Comparison of ENCODE assay signal across 18 cellular contexts in the genomic region with DNA sequence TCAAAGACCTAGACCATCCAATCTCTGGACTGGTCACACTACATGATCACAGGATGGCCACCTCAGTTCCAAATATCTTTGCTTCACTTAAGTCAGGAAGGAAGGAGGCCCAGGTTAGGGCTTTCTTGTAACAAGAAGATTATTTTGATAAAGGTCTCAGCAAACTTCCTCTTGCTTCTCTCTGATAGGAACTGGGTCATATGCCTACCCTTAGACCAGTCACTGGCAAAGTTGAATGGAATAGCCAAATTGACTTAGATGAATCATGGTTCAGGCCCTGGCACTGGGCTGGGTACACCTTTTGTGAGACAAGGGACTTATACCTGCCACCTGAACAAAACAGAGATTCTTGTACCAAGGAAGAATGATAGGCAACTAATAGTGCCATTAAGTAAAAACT. TPM values are rescaled to one million over a fixed set of nuclear protein-coding genes. Genes with fewer than 3 reads are reported as not detected.
A peak's percentile ranks its signal among the peaks of the same experiment; 100 is the strongest.
DNase-seq lines count a peak whose midpoint lies in the region; ATAC-seq and TF ChIP-seq lines count a peak whose summit lies in the region.
"Had no signal": no experiment of that assay in that cellular context is flagged by ENCODE, and none has a peak within 500 bp of the region (broad histone marks: within the 10 kb centered on the region; RNA-seq: fewer than 3 reads in every experiment).

No MANE protein-coding gene starts in this region.

- CTCF ChIA-PET in activated CD4-positive, alpha-beta T cell treated with anti-CD3 and anti-CD28 coated beads for 36 hours (lab: Charles Lee): interaction anchor here (1.4 to 1.5 kb wide), 3 partner anchors 10 to 133 kb away, joined by 3 read pairs; a partner anchor contains a TSS
- CTCF ChIA-PET in activated CD4-positive, alpha-beta T cell treated with anti-CD3 and anti-CD28 coated beads, Interleukin-2, amount 10 ng/mL, durations not matched to agents 7 days and 5 days (lab: Charles Lee): interaction anchor here (1.5 kb wide), 1 partner anchor 9 kb away, joined by 4 read pairs; no protein-coding TSS in a partner anchor

- H3K4me1 ChIP-seq in DOHH2 (ENCODE audit: control insufficient read depth, low read length): peaks cover 99% of the 10 kb centered on the region

- no peaks in the 10 kb centered on the region for H3K9me3 ChIP-seq in DOHH2 (ENCODE audit: control insufficient read depth, insufficient read depth, low read length)
- H3K9me3 ChIP-seq: BLaER1, Caco-2 had no signal

- peak overlapping the region; percentile 51 for H3K4me3 ChIP-seq in DOHH2 (ENCODE audit: low read length)
- H3K4me3 ChIP-seq: BLaER1, GM12878 had no signal

- POLR2A ChIA-PET in activated CD4-positive, alpha-beta T cell treated with anti-CD3 and anti-CD28 coated beads for 36 hours (lab: Charles Lee): no interaction called here
- POLR2A ChIA-PET in activated CD4-positive, alpha-beta T cell treated with anti-CD3 and anti-CD28 coated beads, Interleukin-2, amount 10 ng/mL, durations not matched to agents 7 days and 5 days (lab: Charles Lee): no interaction called here

- no peak for ATAC-seq in activated CD4-positive, alpha-beta T cell treated with anti-CD3 and anti-CD28 coated beads for 36 hours
- ATAC-seq in esophagus mucosa: no peak
- ATAC-seq: GM12878 had no signal

- H3K4me2 ChIP-seq in DOHH2 (ENCODE audit: low read length): peak overlapping the region; percentile 69
- H3K4me2 ChIP-seq: BLaER1 had no signal

- intact Hi-C loops in activated CD4-positive, alpha-beta T cell treated with anti-CD3 and anti-CD28 coated beads for 36 hours (cut with DNase I, micrococcal nuclease): loop anchor here in 1 of 2 experiments (10.0 kb wide), 1 partner anchor 272 kb away; a partner anchor contains a TSS
- intact Hi-C loops in dendritic cell treated with granulocyte-macrophage colony-stimulating factor and Interleukin-4, amounts not matched to agents 40 ng/mL and 50 ng/mL, for 4 days (cut with micrococcal nuclease): no loop called here

- no peak for DNase-seq in activated CD4-positive, alpha-beta T cell treated with anti-CD3 and anti-CD28 coated beads for 36 hours
- DNase-seq in activated CD4-positive, alpha-beta T cell treated with anti-CD3 and anti-CD28 coated beads, Interleukin-2, amount 10 ng/mL, durations not matched to agents 7 days and 5 days: no peak
- DNase-seq in activated effector memory CD4-positive, alpha-beta T cell treated with anti-CD3 and anti-CD28 coated beads, Interleukin-2, amount 50 U/mL, for 16 hours: no peak
- no peak for DNase-seq in GM13977 (ENCODE audit: low spot score)
- DNase-seq: 8988T, Caco-2, H7, Karpas-422, NCI-H1417 treated with DMSO at 0.1 percent for 48 hours, NCI-H2029, NCI-H526 had no signal

- no peaks in the 10 kb centered on the region for H3K27me3 ChIP-seq in DOHH2 (ENCODE audit: control insufficient read depth, low read length)
- H3K27me3 ChIP-seq: BLaER1 had no signal

- H4K20me1 ChIP-seq in DOHH2 (ENCODE audit: control insufficient read depth, insufficient read depth, low read depth, low read length): no peaks in the 10 kb centered on the region
- H4K20me1 ChIP-seq: BLaER1 had no signal

- no peak overlapping the region for H3K4me3 Mint-ChIP-seq in activated CD4-positive, alpha-beta T cell treated with anti-CD3 and anti-CD28 coated beads for 36 hours
- H3K4me3 Mint-ChIP-seq in activated CD4-positive, alpha-beta T cell treated with anti-CD3 and anti-CD28 coated beads, Interleukin-2, amount 10 ng/mL, durations not matched to agents 7 days and 5 days: no peak overlapping the region
- H3K4me3 Mint-ChIP-seq in T-helper 1 cell treated with Interleukin-12 subunit alpha and Interleukin-12 subunit beta and Interleukin-4 antibody, amounts not matched to agents 30 μg/mL and 1 μg/mL, for 36 hours: peak overlapping the region; percentile 29
- H3K4me3 Mint-ChIP-seq in dendritic cell treated with granulocyte-macrophage colony-stimulating factor and Interleukin-4, amounts not matched to agents 40 ng/mL and 50 ng/mL, for 4 days: no peak overlapping the region

- H3K36me3 ChIP-seq in DOHH2 (ENCODE audit: control insufficient read depth, low read length): peaks cover 73% of the 10 kb centered on the region
- H3K36me3 ChIP-seq: BLaER1 had no signal

- in situ Hi-C loops in GM13977 (cut with MboI; ENCODE audit: low pct_unique_long_range_greater_than_20kb, low sequenced_read_pairs, unreplicated experiment): no loop called here

- peak overlapping the region; percentile 20 for H3K27ac Mint-ChIP-seq in activated CD4-positive, alpha-beta T cell treated with anti-CD3 and anti-CD28 coated beads for 36 hours
- H3K27ac Mint-ChIP-seq in activated CD4-positive, alpha-beta T cell treated with anti-CD3 and anti-CD28 coated beads, Interleukin-2, amount 10 ng/mL, durations not matched to agents 7 days and 5 days: no peak overlapping the region
- H3K27ac Mint-ChIP-seq in T-helper 1 cell treated with Interleukin-12 subunit alpha and Interleukin-12 subunit beta and Interleukin-4 antibody, amounts not matched to agents 30 μg/mL and 1 μg/mL, for 36 hours: peak overlapping the region; percentile 34
- H3K27ac Mint-ChIP-seq in dendritic cell treated with granulocyte-macrophage colony-stimulating factor and Interleukin-4, amounts not matched to agents 40 ng/mL and 50 ng/mL, for 4 days: peak overlapping the region; percentile 12

- H3K27me3 Mint-ChIP-seq in activated CD4-positive, alpha-beta T cell treated with anti-CD3 and anti-CD28 coated beads for 36 hours: no peaks in the 10 kb centered on the region
- no peaks in the 10 kb centered on the region for H3K27me3 Mint-ChIP-seq in activated CD4-positive, alpha-beta T cell treated with anti-CD3 and anti-CD28 coated beads, Interleukin-2, amount 10 ng/mL, durations not matched to agents 7 days and 5 days
- no peaks in the 10 kb centered on the region for H3K27me3 Mint-ChIP-seq in T-helper 1 cell treated with Interleukin-12 subunit alpha and Interleukin-12 subunit beta and Interleukin-4 antibody, amounts not matched to agents 30 μg/mL and 1 μg/mL, for 36 hours (ENCODE audit: low read depth)
- no peaks in the 10 kb centered on the region for H3K27me3 Mint-ChIP-seq in dendritic cell treated with granulocyte-macrophage colony-stimulating factor and Interleukin-4, amounts not matched to agents 40 ng/mL and 50 ng/mL, for 4 days

- peaks cover 85% of the 10 kb centered on the region for H3K79me2 ChIP-seq in DOHH2 (ENCODE audit: control insufficient read depth, low read length)

- peaks cover 2% of the 10 kb centered on the region for H3K36me3 Mint-ChIP-seq in activated CD4-positive, alpha-beta T cell treated with anti-CD3 and anti-CD28 coated beads for 36 hours (ENCODE audit: low read depth)
- H3K36me3 Mint-ChIP-seq in activated CD4-positive, alpha-beta T cell treated with anti-CD3 and anti-CD28 coated beads, Interleukin-2, amount 10 ng/mL, durations not matched to agents 7 days and 5 days (ENCODE audit: low read depth): peaks cover 31% of the 10 kb centered on the region
- peaks cover 34% of the 10 kb centered on the region for H3K36me3 Mint-ChIP-seq in T-helper 1 cell treated with Interleukin-12 subunit alpha and Interleukin-12 subunit beta and Interleukin-4 antibody, amounts not matched to agents 30 μg/mL and 1 μg/mL, for 36 hours (ENCODE audit: low read depth)
- peaks cover 6% of the 10 kb centered on the region for H3K36me3 Mint-ChIP-seq in dendritic cell treated with granulocyte-macrophage colony-stimulating factor and Interleukin-4, amounts not matched to agents 40 ng/mL and 50 ng/mL, for 4 days (ENCODE audit: low read depth)

- peaks cover 3% of the 10 kb centered on the region for H3K9me3 Mint-ChIP-seq in activated CD4-positive, alpha-beta T cell treated with anti-CD3 and anti-CD28 coated beads for 36 hours (ENCODE audit: low read depth)
- H3K9me3 Mint-ChIP-seq in activated CD4-positive, alpha-beta T cell treated with anti-CD3 and anti-CD28 coated beads, Interleukin-2, amount 10 ng/mL, durations not matched to agents 7 days and 5 days: peaks cover 11% of the 10 kb centered on the region
- peaks cover 5% of the 10 kb centered on the region for H3K9me3 Mint-ChIP-seq in T-helper 1 cell treated with Interleukin-12 subunit alpha and Interleukin-12 subunit beta and Interleukin-4 antibody, amounts not matched to agents 30 μg/mL and 1 μg/mL, for 36 hours
- H3K9me3 Mint-ChIP-seq in dendritic cell treated with granulocyte-macrophage colony-stimulating factor and Interleukin-4, amounts not matched to agents 40 ng/mL and 50 ng/mL, for 4 days: peaks cover 6% of the 10 kb centered on the region

- H3K27ac ChIP-seq in DOHH2 (ENCODE audit: low read depth, low read length): peak overlapping the region; percentile 97
- H3K27ac ChIP-seq: BLaER1, RWPE1 had no signal

- H3K4me1 Mint-ChIP-seq in activated CD4-positive, alpha-beta T cell treated with anti-CD3 and anti-CD28 coated beads for 36 hours: peaks cover 60% of the 10 kb centered on the region
- peaks cover 55% of the 10 kb centered on the region for H3K4me1 Mint-ChIP-seq in activated CD4-positive, alpha-beta T cell treated with anti-CD3 and anti-CD28 coated beads, Interleukin-2, amount 10 ng/mL, durations not matched to agents 7 days and 5 days
- peaks cover 50% of the 10 kb centered on the region for H3K4me1 Mint-ChIP-seq in T-helper 1 cell treated with Interleukin-12 subunit alpha and Interleukin-12 subunit beta and Interleukin-4 antibody, amounts not matched to agents 30 μg/mL and 1 μg/mL, for 36 hours (ENCODE audit: low read depth)
- H3K4me1 Mint-ChIP-seq in dendritic cell treated with granulocyte-macrophage colony-stimulating factor and Interleukin-4, amounts not matched to agents 40 ng/mL and 50 ng/mL, for 4 days (ENCODE audit: low read depth): peaks cover 44% of the 10 kb centered on the region

- TF ChIP-seq CTCF in DOHH2 (IDR thresholded peaks at IDR 0.05; ENCODE audit: low read depth, low read length, poor library complexity, severe bottlenecking): no peak
- TF ChIP-seq CTCF in GM13977 (IDR thresholded peaks at IDR 0.05; ENCODE audit: extremely low read depth, insufficient read depth, missing control alignments): no peak

- H3K9me2 ChIP-seq in DOHH2 (replicated peaks; ENCODE audit: control insufficient read depth, low read length): no peaks in the 10 kb centered on the region

- peaks cover 48% of the 10 kb centered on the region for H3F3A ChIP-seq in DOHH2 (ENCODE audit: control insufficient read depth, insufficient read depth)

RNA-seq across cellular contexts. Expression of a gene that starts 11.0 kb away (rescaled TPM):
- 1 to 10 TPM; 1.9 to 3.5 TPM for total RNA-seq in activated CD4-positive, alpha-beta T cell treated with anti-CD3 and anti-CD28 coated beads for 36 hours
- 10 to 100 TPM; 12.0 to 14.3 TPM for total RNA-seq in activated CD4-positive, alpha-beta T cell treated with anti-CD3 and anti-CD28 coated beads, Interleukin-2, amount 10 ng/mL, durations not matched to agents 7 days and 5 days
- total RNA-seq in esophagus mucosa: 10.2 TPM
